Comparison of ENCODE assay signal across 18 cellular contexts in genomic region chr9:114427644-114428043, GRCh38. TPM values are rescaled to one million over a fixed set of nuclear protein-coding genes. Genes with fewer than 3 reads are reported as not detected.
DNase-seq lines count a peak whose midpoint lies in the region; ATAC-seq and TF ChIP-seq lines count a peak whose summit lies in the region.
"Had no signal": no experiment of that assay in that cellular context is flagged by ENCODE, and none has a peak within 500 bp of the region (broad histone marks: within the 10 kb centered on the region; RNA-seq: fewer than 3 reads in every experiment).

No MANE protein-coding gene starts in this region.

- H3K4me1 ChIP-seq in Peyer's patch: no peaks in the 10 kb centered on the region
- H3K4me1 ChIP-seq in osteoblast (ENCODE audit: insufficient read depth, low read length): no peaks in the 10 kb centered on the region
- no peaks in the 10 kb centered on the region for H3K4me1 ChIP-seq in CD8-positive, alpha-beta T cell (ENCODE audit: insufficient read depth, low read length)
- H3K4me1 ChIP-seq: BLaER1 had no signal

- H3K9me3 ChIP-seq in Peyer's patch (no peaks in the 10 kb centered on the region), osteoblast (ENCODE audit: low read depth, low read length) (no peaks in the 10 kb centered on the region)
- no peaks in the 10 kb centered on the region for H3K9me3 ChIP-seq in CD8-positive, alpha-beta T cell (ENCODE audit: low read length)
- H3K9me3 ChIP-seq: BLaER1 had no signal

- no peaks in the 10 kb centered on the region for H3K79me2 ChIP-seq in osteoblast (ENCODE audit: insufficient read depth, low read length)

- H3K36me3 Mint-ChIP-seq in CD8-positive, alpha-beta T cell: no peaks in the 10 kb centered on the region
- H3K36me3 Mint-ChIP-seq in effector memory CD8-positive, alpha-beta T cell (ENCODE audit: insufficient read depth): peaks cover 9% of the 10 kb centered on the region

- no peaks in the 10 kb centered on the region for H3K4me1 Mint-ChIP-seq in CD8-positive, alpha-beta T cell (ENCODE audit: low read depth)
- H3K4me1 Mint-ChIP-seq in effector memory CD8-positive, alpha-beta T cell (ENCODE audit: low read depth in 2 of 2): peaks cover 4 to 8% of the 10 kb centered on the region in 2 donors
- H3K4me1 Mint-ChIP-seq: B cell; CD8-positive, alpha-beta memory T cell had no signal

- no peak overlapping the region for H3K4me3 Mint-ChIP-seq in CD8-positive, alpha-beta T cell
- H3K4me3 Mint-ChIP-seq in effector memory CD8-positive, alpha-beta T cell: no peak overlapping the region
- H3K4me3 Mint-ChIP-seq: B cell; CD4-positive, CD25-positive, alpha-beta regulatory T cell; CD8-positive, alpha-beta memory T cell; GM23338 had no signal

- CTCF ChIA-PET in CD8-positive, alpha-beta T cell (lab: Charles Lee): no interaction called here

- H3K9me3 Mint-ChIP-seq in CD8-positive, alpha-beta T cell: no peaks in the 10 kb centered on the region
- H3K9me3 Mint-ChIP-seq in effector memory CD8-positive, alpha-beta T cell: no peaks in the 10 kb centered on the region
- H3K9me3 Mint-ChIP-seq: CD4-positive, CD25-positive, alpha-beta regulatory T cell; CD8-positive, alpha-beta memory T cell; GM23338 had no signal

- H3K36me3 ChIP-seq in H7 (replicated peaks; ENCODE audit: control insufficient read depth, insufficient read depth, low read length) (no peaks in the 10 kb centered on the region), Peyer's patch (no peaks in the 10 kb centered on the region), osteoblast (ENCODE audit: insufficient read depth, low read length) (no peaks in the 10 kb centered on the region)
- no peaks in the 10 kb centered on the region for H3K36me3 ChIP-seq in CD8-positive, alpha-beta T cell (ENCODE audit: insufficient read depth, low read length)
- H3K36me3 ChIP-seq: BLaER1 had no signal

- POLR2A ChIA-PET in CD8-positive, alpha-beta T cell (lab: Charles Lee): no interaction called here

- intact Hi-C loops in CD8-positive, alpha-beta T cell (cut with DNase I, micrococcal nuclease): no loop called here

- H3K27me3 Mint-ChIP-seq in CD8-positive, alpha-beta T cell (ENCODE audit: low read depth): no peaks in the 10 kb centered on the region
- H3K27me3 Mint-ChIP-seq in effector memory CD8-positive, alpha-beta T cell: no peaks in the 10 kb centered on the region
- H3K27me3 Mint-ChIP-seq: CD4-positive, CD25-positive, alpha-beta regulatory T cell had no signal

- no peak overlapping the region for H2AFZ ChIP-seq in osteoblast (ENCODE audit: low read length)
- H2AFZ ChIP-seq: GM23338 had no signal

- H3K27ac ChIP-seq in Peyer's patch (no peak overlapping the region), osteoblast (ENCODE audit: low read depth, low read length) (no peak overlapping the region)
- no peak overlapping the region for H3K27ac ChIP-seq in CD8-positive, alpha-beta T cell (ENCODE audit: low read depth, low read length)
- H3K27ac ChIP-seq: BLaER1, C4-2B had no signal

- TF ChIP-seq CTCF in Peyer's patch (IDR thresholded peaks at IDR 0.05) (no peak), osteoblast (IDR thresholded peaks at IDR 0.05; ENCODE audit: extremely low read depth, low read depth, low read length) (no peak)
- no peak for TF ChIP-seq CTCF in CD8-positive, alpha-beta T cell (IDR thresholded peaks at IDR 0.05)

- H3K27ac Mint-ChIP-seq in CD8-positive, alpha-beta T cell: no peak overlapping the region
- H3K27ac Mint-ChIP-seq in effector memory CD8-positive, alpha-beta T cell: no peak overlapping the region
- H3K27ac Mint-ChIP-seq: B cell; CD4-positive, CD25-positive, alpha-beta regulatory T cell; GM23338 had no signal

- DNase-seq in H7 (peak; percentile 14), Peyer's patch (peak in 2 of 3 donors; percentile 11 to 16), osteoblast (ENCODE audit: insufficient read length, low spot score, missing footprints) (peak; percentile 59)
- no peak for DNase-seq in CD8-positive, alpha-beta T cell
- no peak for DNase-seq in effector memory CD8-positive, alpha-beta T cell
- DNase-seq: CD4-positive, CD25-positive, alpha-beta regulatory T cell; CD8-positive, alpha-beta memory T cell; DMS 273 treated with DMSO at 0.1 percent for 48 hours; DMS79; EL; GDM1 had no signal

- H3K4me3 ChIP-seq in H7 (ENCODE audit: insufficient read depth, low read depth, low read length): no peak overlapping the region
- no peak overlapping the region for H3K4me3 ChIP-seq in Peyer's patch
- H3K4me3 ChIP-seq in osteoblast (ENCODE audit: insufficient read depth, low read length): no peak overlapping the region
- H3K4me3 ChIP-seq in CD8-positive, alpha-beta T cell (ENCODE audit: low read depth, low read length): no peak overlapping the region
- H3K4me3 ChIP-seq: BLaER1, GM12878, GM23338 had no signal

- H4K20me1 ChIP-seq in osteoblast (ENCODE audit: insufficient read depth, low read length): no peaks in the 10 kb centered on the region
- H4K20me1 ChIP-seq: BLaER1 had no signal

- H3K4me2 ChIP-seq in osteoblast (ENCODE audit: insufficient read depth, low read length): no peak overlapping the region
- H3K4me2 ChIP-seq: BLaER1, GM23338 had no signal

- H3K27me3 ChIP-seq in H7 (ENCODE audit: control insufficient read depth, insufficient read depth, low read length) (no peaks in the 10 kb centered on the region), Peyer's patch (no peaks in the 10 kb centered on the region), osteoblast (ENCODE audit: insufficient read depth, low read length) (peaks cover 15% of the 10 kb centered on the region)
- H3K27me3 ChIP-seq in CD8-positive, alpha-beta T cell (ENCODE audit: insufficient read depth, low read length): no peaks in the 10 kb centered on the region
- H3K27me3 ChIP-seq: BLaER1 had no signal

- no peak for ATAC-seq in GM19463 (IDR thresholded peaks at IDR 0.05; ENCODE audit: unreplicated experiment)
- ATAC-seq in CD8-positive, alpha-beta T cell: no peak
- no peak for ATAC-seq in effector memory CD8-positive, alpha-beta T cell (replicated peaks)
- ATAC-seq: GM12878, GM23338, HCT116 had no signal

- TF ChIP-seq POLR2A in Peyer's patch (IDR thresholded peaks at IDR 0.05): no peak

RNA-seq across cellular contexts. Expression of gene AKNA, which starts 39.9 kb away (rescaled TPM):
- 16.7 and 17.4 TPM in 2 replicates for total RNA-seq in H7 (2014; rRNA removed; shearing (Covaris generic))
- total RNA-seq in Peyer's patch (100 to 1,000 TPM in 1 of 4 donors, 10 to 100 TPM in 3; 41.7 to 174 (median 75.0) TPM), osteoblast (24.8 and 27.9 TPM in 2 replicates)
- 100 to 1,000 TPM; 249 to 269 TPM for total RNA-seq in CD8-positive, alpha-beta T cell

Comparison
In these comparisons a context has a peak if more than half of its experiments do, and no peak if none do; other contexts are left out.
1. DNase-seq: peak in H7 (single experiment), Peyer's patch (2 of 3) and osteoblast (single experiment); none in CD8-positive, alpha-beta T cell (0 of 7) and effector memory CD8-positive, alpha-beta T cell (0 of 3).